Comparison of ENCODE assay signal across 24 cellular contexts in genomic region chr22:48513929-48514328, GRCh38.
"Had no signal": no experiment of that assay in that cellular context is flagged by ENCODE, and none has a peak within 500 bp of the region (broad histone marks: within the 10 kb centered on the region; RNA-seq: fewer than 3 reads in every experiment).

No MANE protein-coding gene starts in this region.

- H3K4me1 ChIP-seq: colonic mucosa, esophagus muscularis mucosa, esophagus squamous epithelium, foreskin keratinocyte, gastrocnemius medialis, gastroesophageal sphincter, heart left ventricle, heart right ventricle had no signal

- ATAC-seq: effector memory CD8-positive, alpha-beta T cell; esophagus mucosa; foreskin keratinocyte; gastrocnemius medialis; gastroesophageal sphincter; heart left ventricle; heart right ventricle had no signal

- H3K36me3 ChIP-seq: colonic mucosa, esophagus muscularis mucosa, esophagus squamous epithelium, gastrocnemius medialis, gastroesophageal sphincter, heart left ventricle, heart right ventricle had no signal

- H3K27me3 ChIP-seq: colonic mucosa, dorsolateral prefrontal cortex, foreskin keratinocyte, gastrocnemius medialis had no signal

- H3K27ac ChIP-seq: colonic mucosa, coronary artery, dorsolateral prefrontal cortex, epithelial cell of prostate, esophagus muscularis mucosa, esophagus squamous epithelium, foreskin keratinocyte, gastrocnemius medialis, gastroesophageal sphincter, heart left ventricle, heart right ventricle had no signal

- H3K9me3 ChIP-seq: colonic mucosa, esophagus muscularis mucosa, esophagus squamous epithelium, gastrocnemius medialis, gastroesophageal sphincter, heart left ventricle, heart right ventricle had no signal

- DNase-seq: colonic mucosa; cortex of kidney; dermis blood vessel endothelial cell; dorsolateral prefrontal cortex; effector CD4-positive, alpha-beta T cell; effector CD8-positive, alpha-beta T cell; effector memory CD4-positive, alpha-beta T cell; effector memory CD8-positive, alpha-beta T cell; endodermal cell; erythroblast; esophagus squamous epithelium; foreskin fibroblast; foreskin keratinocyte; foreskin melanocyte; gastrocnemius medialis; glutamatergic neuron; head of caudate nucleus; heart left ventricle; heart right ventricle had no signal

- H3K4me3 ChIP-seq: colonic mucosa, coronary artery, dorsolateral prefrontal cortex, esophagus muscularis mucosa, esophagus squamous epithelium, gastrocnemius medialis, gastroesophageal sphincter, heart left ventricle, heart right ventricle had no signal
